8 cellular contexts compared by ENCODE assay signal in the genomic region with DNA sequence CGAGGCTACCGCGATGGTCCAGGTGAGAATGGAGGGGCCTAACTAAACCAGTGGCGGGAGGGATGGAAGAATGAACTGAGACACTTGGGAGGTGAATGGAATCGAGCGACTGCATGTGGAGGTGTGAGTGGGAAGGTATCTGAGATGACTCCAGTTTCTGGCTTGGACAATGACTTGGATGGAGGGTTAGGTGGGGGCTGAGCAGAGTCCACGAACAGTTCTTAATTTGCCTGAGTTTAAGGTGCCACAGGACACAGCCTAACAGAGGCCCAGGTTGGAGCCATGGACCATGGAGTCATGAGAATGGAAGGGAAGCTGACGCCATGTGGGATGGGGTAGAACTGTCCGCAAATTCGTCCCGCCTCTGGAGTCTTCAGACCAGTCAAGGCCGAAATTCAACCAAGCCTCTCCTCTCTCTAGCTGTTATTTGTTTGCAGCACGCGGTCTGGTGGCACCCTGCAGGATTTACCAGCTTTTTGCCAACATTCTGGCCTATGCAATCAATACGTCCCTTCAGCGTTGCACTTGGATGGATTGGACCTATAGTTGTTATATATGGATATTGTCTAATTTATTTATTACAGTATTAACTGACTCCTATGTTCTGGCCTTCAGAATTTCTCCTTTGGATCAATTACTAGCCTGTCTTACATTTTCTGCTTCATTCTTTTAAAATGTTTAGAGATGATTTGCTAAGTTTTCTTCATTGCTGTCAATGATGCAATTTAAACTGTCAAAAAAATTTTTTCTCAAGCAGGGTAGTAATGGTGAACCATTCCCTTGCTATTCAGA. TPM values are rescaled to one million over a fixed set of nuclear protein-coding genes. Genes with fewer than 3 reads are reported as not detected.
DNase-seq lines count a peak whose midpoint lies in the region; ATAC-seq and TF ChIP-seq lines count a peak whose summit lies in the region.

No MANE protein-coding gene starts in this region.

- H3K4me3 ChIP-seq in iPS-18c (ENCODE audit: insufficient read depth, low read depth, low read length) (peak overlapping the region; percentile 86), suprapubic skin (peak overlapping the region; percentile 87)

- H3K4me1 ChIP-seq in suprapubic skin: peaks cover 20% of the 10 kb centered on the region

- H3K36me3 ChIP-seq in suprapubic skin: peaks cover 5% of the 10 kb centered on the region

- no peak for TF ChIP-seq EP300 in suprapubic skin (IDR thresholded peaks at IDR 0.05)

- WGBS in suprapubic skin: 57% methylated on average over 16 of the region's 16 CpGs

- no peak overlapping the region for H3K27ac ChIP-seq in suprapubic skin

- DNase-seq in NCI-H2227 (lab: John Stamatoyannopoulos, UW; ENCODE audit: unreplicated experiment): peak; percentile 39
- DNase-seq in NCI-H2227 treated with DMSO at 0.1 percent for 48 hours (lab: John Stamatoyannopoulos, UW): no peak
- DNase-seq in suprapubic skin (ENCODE audit: low spot score in 2 of 2): no peak
- DNase-seq in CD1c-positive myeloid dendritic cell (ENCODE audit: extremely low spot score): no peak

- no peak for TF ChIP-seq CTCF in suprapubic skin (IDR thresholded peaks at IDR 0.05)

- H3K9me3 ChIP-seq in iPS-18c (ENCODE audit: control insufficient read depth, insufficient read depth, low read length) (no peaks in the 10 kb centered on the region), suprapubic skin (no peaks in the 10 kb centered on the region)

- ATAC-seq in SK-N-SH treated with all-trans-retinoic acid at 6 μM for 48 hours: peak; percentile 11
- ATAC-seq in GM19455 (IDR thresholded peaks at IDR 0.05; ENCODE audit: unreplicated experiment): no peak
- no peak for ATAC-seq in HG03135 (IDR thresholded peaks at IDR 0.05; ENCODE audit: unreplicated experiment)

- TF ChIP-seq POLR2A in suprapubic skin (IDR thresholded peaks at IDR 0.05): no peak

- no peaks in the 10 kb centered on the region for H3K27me3 ChIP-seq in suprapubic skin

TF ChIP-seq in SK-N-SH treated with all-trans-retinoic acid at 6 μM for 48 hours, 23 proteins besides CTCF, POLR2A, EP300 and RAD21:
- TF ChIP-seq ARNTL (CRISPR knock-in tag; IDR thresholded peaks at IDR 0.05; ENCODE audit: borderline replicate concordance, low read depth) (no peak), PPARA (CRISPR knock-in tag; IDR thresholded peaks at IDR 0.05; ENCODE audit: borderline replicate concordance) (no peak), RARB (CRISPR knock-in tag; IDR thresholded peaks at IDR 0.05) (no peak), CSDC2 (CRISPR knock-in tag; IDR thresholded peaks at IDR 0.05) (no peak), ZNF565 (CRISPR knock-in tag; conservative IDR thresholded peaks at IDR 0.05; ENCODE audit: low read depth) (no peak), TCF4 (CRISPR knock-in tag; IDR thresholded peaks at IDR 0.05; ENCODE audit: borderline replicate concordance) (no peak), ISL1 (CRISPR knock-in tag; IDR thresholded peaks at IDR 0.05) (no peak), BACH2 (CRISPR knock-in tag; IDR thresholded peaks at IDR 0.05; ENCODE audit: borderline replicate concordance) (no peak), ZNF8 (CRISPR knock-in tag; IDR thresholded peaks at IDR 0.05) (no peak), ZNF70 (CRISPR knock-in tag; IDR thresholded peaks at IDR 0.05) (no peak), TSHZ2 (CRISPR knock-in tag; IDR thresholded peaks at IDR 0.05) (no peak), TOX (CRISPR knock-in tag; IDR thresholded peaks at IDR 0.05; ENCODE audit: borderline replicate concordance) (no peak), POU6F1 (CRISPR knock-in tag; IDR thresholded peaks at IDR 0.05; ENCODE audit: borderline replicate concordance, low read depth) (no peak), CREB5 (CRISPR knock-in tag; IDR thresholded peaks at IDR 0.05; ENCODE audit: low read depth) (no peak)

RNA-seq across cellular contexts. Expression of gene BOLA3, which starts 0.9 kb away (rescaled TPM):
- total RNA-seq in suprapubic skin: 10 to 100 TPM; 18.9 to 44.0 (median 28.1) TPM

RNA-seq across cellular contexts. Expression of gene MOB1A, which starts 30.0 kb away (rescaled TPM):
- total RNA-seq in suprapubic skin: 10 to 100 TPM; 65.2 to 96.6 (median 79.2) TPM

RNA-seq across cellular contexts. Expression of gene MTHFD2, which starts 49.8 kb away (rescaled TPM):
- total RNA-seq in suprapubic skin: 10 to 100 TPM; 15.5 to 28.1 (median 17.5) TPM
